Comparison of ENCODE assay signal across 21 cellular contexts in genomic region chr13:93762703-93763102, GRCh38.
DNase-seq lines count a peak whose midpoint lies in the region; ATAC-seq, FAIRE-seq and TF ChIP-seq lines count a peak whose summit lies in the region.
"Had no signal": no experiment of that assay in that cellular context is flagged by ENCODE, and none has a peak within 500 bp of the region (broad histone marks: within the 10 kb centered on the region; RNA-seq: fewer than 3 reads in every experiment).

No MANE protein-coding gene starts in this region.

- intact Hi-C loops in HepG2 (cut with micrococcal nuclease; ENCODE audit: unreplicated experiment) (no loop called here), right lobe of liver (cut with DNase I) (no loop called here)

- no peak overlapping the region for H3K27ac ChIP-seq in HepG2 (ENCODE audit: extremely low read length, insufficient read depth, low read length)
- no peak overlapping the region for H3K27ac ChIP-seq in right lobe of liver
- H3K27ac ChIP-seq in neural cell (ENCODE audit: low read length) = peak overlapping the region; percentile 80
- H3K27ac ChIP-seq: 22Rv1; A549; BLaER1 treated with 17β-estradiol and CSF1 and Interleukin-3, amounts not matched to agents 10 nM and 100 nM; C4-2B had no signal

- peaks cover 36% of the 10 kb centered on the region for H3K4me1 ChIP-seq in HepG2 (ENCODE audit: insufficient read depth, low read length)
- peaks cover 0 to 14% (median 2%) of the 10 kb centered on the region in 4 donors for H3K4me1 ChIP-seq in right lobe of liver

- TF ChIP-seq EP300 in HepG2 (IDR thresholded peaks at IDR 0.05; ENCODE audit: low read depth in 2 of 2, low read length in 2 of 2) (no peak), HepG2 (CRISPR knock-in tag; IDR thresholded peaks at IDR 0.05; ENCODE audit: borderline replicate concordance) (no peak), neural cell (conservative IDR thresholded peaks at IDR 0.05; ENCODE audit: poor library complexity, severe bottlenecking) (peak; percentile 98)

- TF ChIP-seq CTCF in HepG2 (CRISPR knock-in tag; IDR thresholded peaks at IDR 0.05) (no peak), right lobe of liver (IDR thresholded peaks at IDR 0.05) (no peak), neural cell (IDR thresholded peaks at IDR 0.05; ENCODE audit: poor library complexity, severe bottlenecking) (no peak), foreskin fibroblast (IDR thresholded peaks at IDR 0.05; ENCODE audit: low read depth, low read length) (no peak)

- POLR2A ChIA-PET in HepG2 (lab: Yijun Ruan, JAX) = no interaction called here

- DNase-seq in HepG2 (ENCODE audit: low spot score) = no peak
- no peak for DNase-seq in right lobe of liver
- DNase-seq in foreskin fibroblast = no peak
- DNase-seq: AML-193; Caco-2; Calu3; CD4-positive, alpha-beta T cell; CD8-positive, alpha-beta T cell; DND-41; EL; GDM1 had no signal

- TF ChIP-seq POLR2A in HepG2 (IDR thresholded peaks at IDR 0.05; ENCODE audit: insufficient read depth in 1 of 2, low read depth in 2 of 2, low read length in 2 of 2) (no peak), right lobe of liver (IDR thresholded peaks at IDR 0.05) (no peak)

- peaks cover 9% of the 10 kb centered on the region for H3F3A ChIP-seq in neural cell (ENCODE audit: insufficient read depth, low read length, poor library complexity, severe bottlenecking)

- WGBS in HepG2 (ENCODE audit: low lambda C conversion rate) = 95% methylated on average over 5 of the region's 5 CpGs
- WGBS in right lobe of liver (ENCODE audit: insufficient coverage, low coverage, low lambda C conversion rate, missing lambda C conversion rate) = 87% methylated on average over 5 of the region's 5 CpGs

- H3K36me3 ChIP-seq in HepG2 (replicated peaks in 1 of 2; ENCODE audit: control insufficient read depth in 1 of 2, insufficient read depth in 2 of 2, low read length in 2 of 2) (no peaks in the 10 kb centered on the region), right lobe of liver (no peaks in the 10 kb centered on the region), neural cell (ENCODE audit: insufficient read depth, low read length) (no peaks in the 10 kb centered on the region)
- H3K36me3 ChIP-seq: BLaER1 treated with 17β-estradiol and CSF1 and Interleukin-3, amounts not matched to agents 10 nM and 100 nM had no signal

- no TSS peak for BruUV-seq in HepG2 (replicated peaks; lab: Mats Ljungman, UMichigan)

- H3K27me3 ChIP-seq in HepG2 (ENCODE audit: control insufficient read depth in 1 of 2, insufficient read depth in 2 of 2, low read length in 2 of 2) (no peaks in the 10 kb centered on the region), right lobe of liver (no peaks in the 10 kb centered on the region), neural cell (ENCODE audit: insufficient read depth, low read depth, low read length) (no peaks in the 10 kb centered on the region)
- H3K27me3 ChIP-seq: BLaER1 treated with 17β-estradiol and CSF1 and Interleukin-3, amounts not matched to agents 10 nM and 100 nM had no signal

- H3K4me3 ChIP-seq in HepG2 (replicated peaks in 1 of 3; ENCODE audit: insufficient read depth in 1 of 3, low read depth in 2 of 3, low read length in 3 of 3) (no peak overlapping the region), right lobe of liver (no peak overlapping the region), neural cell (ENCODE audit: low read length) (peak overlapping the region; percentile 37), foreskin fibroblast (ENCODE audit: low read depth in 1 of 2, low read length in 2 of 2) (no peak overlapping the region)
- H3K4me3 ChIP-seq: A549; BLaER1 treated with 17β-estradiol and CSF1 and Interleukin-3, amounts not matched to agents 10 nM and 100 nM; GM12878 had no signal

- in situ Hi-C loops in HepG2 (cut with HindIII; ENCODE audit: extremely low pct_ligation_motif_present, low pct_unique_long_range_greater_than_20kb) = loop anchor here (25.0 kb wide), 1 partner anchor 525 kb away; the partner anchor contains the start of gene GPC6

- no peak for FAIRE-seq in HepG2 (lab: Jason Lieb, UNC)
- FAIRE-seq: A549, D721Med, GM12878, GM12892, GM18507 had no signal

- H3K9me2 ChIP-seq in neural cell (ENCODE audit: insufficient read depth, low read length) = peaks cover 5% of the 10 kb centered on the region

- ATAC-seq in HepG2 (no peak), right lobe of liver (no peak), HG03442 (IDR thresholded peaks at IDR 0.05; ENCODE audit: unreplicated experiment) (no peak)
- ATAC-seq: A549; CD8-positive, alpha-beta T cell; GM12878 had no signal

- H2AFZ ChIP-seq in HepG2 (ENCODE audit: low read length) (no peak overlapping the region), neural cell (ENCODE audit: low read depth, low read length) (no peak overlapping the region)

- no peaks in the 10 kb centered on the region for H4K20me1 ChIP-seq in HepG2 (ENCODE audit: insufficient read depth, low read length)
- H4K20me1 ChIP-seq in neural cell (ENCODE audit: insufficient read depth) = no peaks in the 10 kb centered on the region
- H4K20me1 ChIP-seq: BLaER1 treated with 17β-estradiol and CSF1 and Interleukin-3, amounts not matched to agents 10 nM and 100 nM had no signal

- CTCF ChIA-PET in HepG2 (lab: Yijun Ruan, JAX; ENCODE audit: low intra/inter-chr PET ratio, low total read pairs) = no interaction called here

- no peak overlapping the region for H3K9ac ChIP-seq in HepG2 (ENCODE audit: insufficient read depth, low read depth, low read length)
- no peak overlapping the region for H3K9ac ChIP-seq in neural cell (ENCODE audit: low read length)
- H3K9ac ChIP-seq: BLaER1 treated with 17β-estradiol and CSF1 and Interleukin-3, amounts not matched to agents 10 nM and 100 nM had no signal

- H3K79me2 ChIP-seq in HepG2 (ENCODE audit: insufficient read depth, low read length) = no peaks in the 10 kb centered on the region
- no peaks in the 10 kb centered on the region for H3K79me2 ChIP-seq in neural cell (replicated peaks; ENCODE audit: insufficient read depth, low read length)

- H3K4me2 ChIP-seq in HepG2 (ENCODE audit: low read depth, low read length) (no peak overlapping the region), neural cell (ENCODE audit: low read length) (peak overlapping the region; percentile 40)
- H3K4me2 ChIP-seq: A549; BLaER1 treated with 17β-estradiol and CSF1 and Interleukin-3, amounts not matched to agents 10 nM and 100 nM had no signal

- no peak for TF ChIP-seq RAD21 in HepG2 (CRISPR knock-in tag; IDR thresholded peaks at IDR 0.05)
- TF ChIP-seq RAD21 in neural cell (conservative IDR thresholded peaks at IDR 0.05) = no peak

- peaks cover 15% of the 10 kb centered on the region; the same call in 1 of the 2 replicates for H3K9me3 ChIP-seq in HepG2 (ENCODE audit: low read length)
- no peaks in the 10 kb centered on the region for H3K9me3 ChIP-seq in right lobe of liver
- no peaks in the 10 kb centered on the region for H3K9me3 ChIP-seq in neural cell (ENCODE audit: low read length)
- H3K9me3 ChIP-seq: A549; BLaER1 treated with 17β-estradiol and CSF1 and Interleukin-3, amounts not matched to agents 10 nM and 100 nM had no signal

TF ChIP-seq in HepG2, 621 proteins besides CTCF, POLR2A, EP300 and RAD21:
- TF ChIP-seq ZNF101 (CRISPR knock-in tag; IDR thresholded peaks at IDR 0.05; ENCODE audit: borderline replicate concordance, low read depth) (peak; percentile 99), ZSCAN5A (CRISPR knock-in tag; IDR thresholded peaks at IDR 0.05; ENCODE audit: borderline replicate concordance) (no peak)

TF ChIP-seq in neural cell, 6 proteins besides CTCF, POLR2A, EP300 and RAD21:
- TF ChIP-seq POLR2AphosphoS5 (IDR thresholded peaks at IDR 0.05) (peak; percentile 93), MXI1 (conservative IDR thresholded peaks at IDR 0.05; ENCODE audit: poor library complexity, severe bottlenecking) (peak; percentile 17), SMC3 (conservative IDR thresholded peaks at IDR 0.05; ENCODE audit: poor library complexity) (no peak)
